In the genomic region with DNA sequence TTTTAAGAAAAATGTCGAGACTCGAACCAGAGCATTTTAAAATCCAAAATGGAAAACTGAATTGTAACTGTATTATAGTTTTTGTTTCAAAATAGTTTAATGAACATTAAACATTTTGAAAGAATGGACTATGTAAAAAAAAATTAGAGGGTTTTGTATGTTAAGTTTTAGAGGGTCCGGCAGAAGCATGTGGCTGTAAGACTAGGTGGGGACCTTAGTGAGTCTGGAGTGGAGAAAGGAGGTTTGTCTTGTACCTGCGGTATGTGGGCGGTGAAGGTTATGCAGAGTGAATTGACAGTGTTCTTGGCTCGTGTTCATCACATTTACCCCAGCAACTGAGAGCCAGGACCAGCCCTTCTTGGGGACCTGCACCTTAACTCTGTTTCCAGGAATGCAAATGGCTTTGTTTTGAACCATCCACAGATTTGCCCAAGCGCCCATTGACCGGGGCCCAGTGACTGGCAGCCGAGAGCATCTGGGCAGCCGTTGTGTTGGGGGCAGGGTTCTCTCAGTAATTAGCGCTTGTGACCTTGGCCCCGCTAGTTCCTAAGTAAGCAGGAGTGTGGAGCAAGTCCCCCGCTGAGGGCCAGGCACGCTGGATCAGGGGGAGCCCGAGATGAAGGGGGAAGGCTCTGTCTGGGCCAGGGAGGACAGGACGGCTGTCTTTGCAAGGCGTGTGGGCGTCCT, we compare ENCODE assay signal across 8 cellular contexts. TPM values are rescaled to one million over a fixed set of nuclear protein-coding genes. Genes with fewer than 3 reads are reported as not detected.
DNase-seq lines count a peak whose midpoint lies in the region; ATAC-seq and TF ChIP-seq lines count a peak whose summit lies in the region.

No MANE protein-coding gene starts in this region.

- no peaks in the 10 kb centered on the region for H3K9me3 ChIP-seq in PC-9 (ENCODE audit: insufficient read depth, low read depth)

- no peak overlapping the region for H3K18ac ChIP-seq in mesendoderm (ENCODE audit: low read length)

- peak overlapping the region; percentile 99 for H3K27ac Mint-ChIP-seq in chondrocyte (ENCODE audit: unreplicated experiment)

- intact Hi-C loops in PC-9 (cut with micrococcal nuclease; ENCODE audit: unreplicated experiment): loop anchor here (10.0 kb wide), 2 partner anchors 158 to 278 kb away; no protein-coding TSS in a partner anchor

- TSS peak; percentile 89 for BruUV-seq in PC-9 (replicated peaks; lab: Mats Ljungman, UMichigan)

- H3K9ac ChIP-seq in mesendoderm (ENCODE audit: low read length): peak overlapping the region; percentile 97

- H3K9me2 ChIP-seq in PC-9 (ENCODE audit: insufficient read depth): no peaks in the 10 kb centered on the region

- H3K79me1 ChIP-seq in mesendoderm (ENCODE audit: low read length): peaks cover 3% of the 10 kb centered on the region

- H3K4me1 ChIP-seq in PC-9 (replicated peaks; ENCODE audit: insufficient read depth): peaks cover 15% of the 10 kb centered on the region
- peaks cover 11% of the 10 kb centered on the region for H3K4me1 ChIP-seq in mesendoderm (ENCODE audit: control insufficient read depth, low read depth, low read length)
- no peaks in the 10 kb centered on the region for H3K4me1 ChIP-seq in urinary bladder (ENCODE audit: insufficient read depth)

- CTCF ChIA-PET in PC-9 (lab: Charles Lee): no interaction called here

- no peak overlapping the region for H2BK15ac ChIP-seq in mesendoderm (replicated peaks; ENCODE audit: low read depth)

- peak overlapping the region; percentile 86 for H3K4me3 ChIP-seq in GM12865 (ENCODE audit: low read depth, low read length)
- H3K4me3 ChIP-seq in PC-9: peak overlapping the region; percentile 85
- no peak overlapping the region for H3K4me3 ChIP-seq in mesendoderm (ENCODE audit: low read length)
- no peak overlapping the region for H3K4me3 ChIP-seq in urinary bladder (ENCODE audit: low read depth, low read length)

- H4K20me1 ChIP-seq in PC-9 (ENCODE audit: insufficient read depth): no peaks in the 10 kb centered on the region

- H3F3A ChIP-seq in PC-9 (ENCODE audit: insufficient read depth, low read depth): peaks cover 19% of the 10 kb centered on the region; the same call in 1 of the 2 replicates

- no peak overlapping the region for H2AFZ ChIP-seq in PC-9

- DNase-seq in GM12865 (ENCODE audit: low read depth): peak; percentile 21
- DNase-seq in PC-9: no peak
- no peak for DNase-seq in chondrocyte (ENCODE audit: low spot score)
- peak; percentile 95 for DNase-seq in mesendoderm
- DNase-seq in hepatic stellate cell (ENCODE audit: low spot score): no peak
- DNase-seq in NCI-H128 (lab: John Stamatoyannopoulos, UW; ENCODE audit: unreplicated experiment): no peak

- H3K9me3 Mint-ChIP-seq in chondrocyte (ENCODE audit: low read depth): peaks cover 11% of the 10 kb centered on the region

- no peak overlapping the region for H2AK5ac ChIP-seq in mesendoderm (ENCODE audit: low read length)

- H4K5ac ChIP-seq in mesendoderm (ENCODE audit: low read length): no peak overlapping the region

- H2BK5ac ChIP-seq in mesendoderm (ENCODE audit: low read length): peak overlapping the region; percentile 47

- peak overlapping the region; percentile 94 for H3K4me3 Mint-ChIP-seq in chondrocyte (ENCODE audit: unreplicated experiment)

- WGBS in mesendoderm (ENCODE audit: extremely low coverage, insufficient coverage, low lambda C conversion rate): 100% methylated on average over 1 of the region's 18 CpGs
- WGBS in urinary bladder: 79% methylated on average over 18 of the region's 18 CpGs

- H3K27me3 ChIP-seq in PC-9 (ENCODE audit: insufficient read depth, low read depth) (no peaks in the 10 kb centered on the region), mesendoderm (ENCODE audit: insufficient read depth, low read length, poor library complexity) (no peaks in the 10 kb centered on the region)

- no peaks in the 10 kb centered on the region for H3K36me3 ChIP-seq in PC-9 (ENCODE audit: low read depth)
- H3K36me3 ChIP-seq in mesendoderm (ENCODE audit: control insufficient read depth, insufficient read depth, low read length): peaks cover 8% of the 10 kb centered on the region
- H3K36me3 ChIP-seq in urinary bladder (ENCODE audit: insufficient read depth): peaks cover 2% of the 10 kb centered on the region

- H3K23ac ChIP-seq in mesendoderm (ENCODE audit: low read length): no peak overlapping the region

- peaks cover 18% of the 10 kb centered on the region for H3K4me1 Mint-ChIP-seq in chondrocyte (ENCODE audit: low read depth)

- H2BK120ac ChIP-seq in mesendoderm (ENCODE audit: low read depth, low read length): no peak overlapping the region

- H3K27ac ChIP-seq in PC-9: peak overlapping the region; percentile 92
- H3K27ac ChIP-seq in mesendoderm (ENCODE audit: low read depth, low read length): peak overlapping the region; percentile 32
- H3K27ac ChIP-seq in urinary bladder (ENCODE audit: low read depth): peak overlapping the region; percentile 47

- H3K4me2 ChIP-seq in PC-9 (peak overlapping the region; percentile 95), mesendoderm (ENCODE audit: low read length) (peak overlapping the region; percentile 40)

- no peak overlapping the region for H4K8ac ChIP-seq in mesendoderm (ENCODE audit: low read depth, low read length)

- no peak for ATAC-seq in GM18868 (IDR thresholded peaks at IDR 0.05; ENCODE audit: unreplicated experiment)

- TF ChIP-seq CTCF in GM12865 (IDR thresholded peaks at IDR 0.05; ENCODE audit: insufficient read depth, low read depth, low read length, missing control alignments) (no peak), PC-9 (conservative IDR thresholded peaks at IDR 0.05) (no peak), chondrocyte (IDR thresholded peaks at IDR 0.05) (no peak)

- H3K79me2 ChIP-seq in PC-9 (ENCODE audit: low read depth): peaks cover 41% of the 10 kb centered on the region
- peaks cover 35% of the 10 kb centered on the region for H3K79me2 ChIP-seq in mesendoderm (ENCODE audit: control insufficient read depth, insufficient read depth, low read length)

- no peak overlapping the region for H3K4ac ChIP-seq in mesendoderm (ENCODE audit: low read depth, low read length)

- peak overlapping the region; percentile 76 for H3K56ac ChIP-seq in mesendoderm (ENCODE audit: low read length)

- peaks cover 32% of the 10 kb centered on the region for H3K36me3 Mint-ChIP-seq in chondrocyte (ENCODE audit: low read depth)

- POLR2A ChIA-PET in PC-9 (lab: Charles Lee; ENCODE audit: unreplicated experiment): interaction anchor here (0.6 to 1.7 kb wide), 3 partner anchors 11 to 589 kb away, joined by 3 to 15 read pairs (median 12); no protein-coding TSS in a partner anchor

- no peaks in the 10 kb centered on the region for H3K27me3 Mint-ChIP-seq in chondrocyte (ENCODE audit: low read depth)

RNA-seq across cellular contexts. Expression of a gene that starts 1.4 kb away (rescaled TPM):
- total RNA-seq in PC-9 (2021): 27.7 and 41.9 TPM in 2 replicates
- 201 to 355 TPM (median 330 TPM) in 3 replicates for total RNA-seq in chondrocyte
- polyA plus RNA-seq in mesendoderm (2013, experiment 1 of 2): 36.1 TPM
- 35.3 TPM for polyA plus RNA-seq in mesendoderm (2013, experiment 2 of 2)
- 69.8 TPM for total RNA-seq in urinary bladder
- 137 TPM for polyA plus RNA-seq in urinary bladder

Comparison
In these comparisons a context has a peak if more than half of its experiments do, and no peak if none do; other contexts are left out.
1. DNase-seq: peak in GM12865 (single experiment) and mesendoderm (single experiment); none in PC-9 (0 of 2), chondrocyte (single experiment), hepatic stellate cell (single experiment) and NCI-H128 (single experiment).
2. H3K4me3 ChIP-seq: peak in GM12865 (single experiment) and PC-9 (single experiment); none in mesendoderm (single experiment) and urinary bladder (single experiment).
3. H3K27ac ChIP-seq: peak in every context shown above with its lines; median percentile 92 in PC-9; 47 in urinary bladder; 32 in mesendoderm.